ENCODE assay signal across 22 cellular contexts in genomic region chr6:139166238-139166955, GRCh38. TPM values are rescaled to one million over a fixed set of nuclear protein-coding genes. Genes with fewer than 3 reads are reported as not detected.
A peak's percentile ranks its signal among the peaks of the same experiment; 100 is the strongest.
DNase-seq lines count a peak whose midpoint lies in the region; ATAC-seq lines count a peak whose summit lies in the region.
"Had no signal": no experiment of that assay in that cellular context is flagged by ENCODE, and none has a peak within 500 bp of the region (broad histone marks: within the 10 kb centered on the region; RNA-seq: fewer than 3 reads in every experiment).

No MANE protein-coding gene starts in this region.

- H3K4me1 Mint-ChIP-seq in activated T-cell treated with anti-CD3 and anti-CD28 coated beads, Interleukin-2, amount 50 U/mL, for 72 hours (ENCODE audit: low read depth) = peaks cover 85% of the 10 kb centered on the region
- H3K4me1 Mint-ChIP-seq in IgD-negative memory B cell (peaks cover 54 to 71% (median 70%) of the 10 kb centered on the region in 3 donors), memory B cell (peaks cover 55% of the 10 kb centered on the region)
- peaks cover 83% of the 10 kb centered on the region for H3K4me1 Mint-ChIP-seq in stimulated activated memory B cell treated with anti-CD40 and anti-IgM and Interleukin-4, amounts not matched to agents 10 μg/mL and 1 μg/mL and 100 μg/mL, for 72 hours

- H3K36me3 Mint-ChIP-seq in activated T-cell treated with anti-CD3 and anti-CD28 coated beads, Interleukin-2, amount 50 U/mL, for 72 hours (ENCODE audit: insufficient read depth in 2 of 2) = peaks cover 14 to 47% of the 10 kb centered on the region in 2 donors
- H3K36me3 Mint-ChIP-seq in IgD-negative memory B cell (peaks cover 9% of the 10 kb centered on the region), memory B cell (peaks cover 38% of the 10 kb centered on the region)
- H3K36me3 Mint-ChIP-seq in stimulated activated memory B cell treated with anti-CD40 and anti-IgM and Interleukin-4, amounts not matched to agents 10 μg/mL and 1 μg/mL and 100 μg/mL, for 72 hours = peaks cover 60% of the 10 kb centered on the region

- H3K4me3 Mint-ChIP-seq in activated T-cell treated with anti-CD3 and anti-CD28 coated beads, Interleukin-2, amount 50 U/mL, for 72 hours = no peak overlapping the region
- H3K4me3 Mint-ChIP-seq in IgD-negative memory B cell (no peak overlapping the region), memory B cell (no peak overlapping the region)
- no peak overlapping the region for H3K4me3 Mint-ChIP-seq in stimulated activated memory B cell treated with anti-CD40 and anti-IgM and Interleukin-4, amounts not matched to agents 10 μg/mL and 1 μg/mL and 100 μg/mL, for 72 hours
- H3K4me3 Mint-ChIP-seq: GM23338 had no signal

- peak overlapping the region; percentile 86 for H3K27ac Mint-ChIP-seq in activated T-cell treated with anti-CD3 and anti-CD28 coated beads, Interleukin-2, amount 50 U/mL, for 72 hours
- H3K27ac Mint-ChIP-seq in IgD-negative memory B cell (peak overlapping the region in 2 of 3 donors; percentile 17 to 71), memory B cell (peak overlapping the region; percentile 91)
- H3K27ac Mint-ChIP-seq in stimulated activated memory B cell treated with anti-CD40 and anti-IgM and Interleukin-4, amounts not matched to agents 10 μg/mL and 1 μg/mL and 100 μg/mL, for 72 hours = peak overlapping the region; percentile 20
- H3K27ac Mint-ChIP-seq: GM23338 had no signal

- H3K9me3 Mint-ChIP-seq in activated T-cell treated with anti-CD3 and anti-CD28 coated beads, Interleukin-2, amount 50 U/mL, for 72 hours = peaks cover 0 to 1% of the 10 kb centered on the region in 2 donors
- H3K9me3 Mint-ChIP-seq in IgD-negative memory B cell (no peaks in the 10 kb centered on the region), memory B cell (no peaks in the 10 kb centered on the region)
- no peaks in the 10 kb centered on the region for H3K9me3 Mint-ChIP-seq in stimulated activated memory B cell treated with anti-CD40 and anti-IgM and Interleukin-4, amounts not matched to agents 10 μg/mL and 1 μg/mL and 100 μg/mL, for 72 hours
- H3K9me3 Mint-ChIP-seq: CD4-positive, alpha-beta T cell; GM23338 had no signal

- no peak for DNase-seq in activated T-cell treated with anti-CD3 and anti-CD28 coated beads, Interleukin-2, amount 50 U/mL, for 72 hours
- DNase-seq in activated T-cell treated with anti-CD3 and anti-CD28 coated beads for 4 hours = no peak
- DNase-seq in memory B cell (ENCODE audit: low spot score in 2 of 2) = no peak
- no peak for DNase-seq in epidermal melanocyte (ENCODE audit: insufficient read length, low spot score)
- DNase-seq in activated CD8-positive, alpha-beta memory T cell treated with anti-CD3 and anti-CD28 coated beads, Interleukin-2, amount 50 U/mL, for 48 hours = no peak
- DNase-seq: Calu3; CD4-positive, alpha-beta T cell; DMS53; EL; KG1; MV-4-11; NCI-H187; NCI-H2107; NCI-H510A; NCI-H748 treated with DMSO at 0.1 percent for 48 hours; NK-92 treated with Interleukin-12 subunit alpha and Interleukin-12 subunit beta, amount 100 ng/mL, for 24 hours had no signal

- H3K27me3 Mint-ChIP-seq in activated T-cell treated with anti-CD3 and anti-CD28 coated beads, Interleukin-2, amount 50 U/mL, for 72 hours (ENCODE audit: low read depth) = no peaks in the 10 kb centered on the region
- H3K27me3 Mint-ChIP-seq in IgD-negative memory B cell (no peaks in the 10 kb centered on the region), memory B cell (no peaks in the 10 kb centered on the region)
- no peaks in the 10 kb centered on the region for H3K27me3 Mint-ChIP-seq in stimulated activated memory B cell treated with anti-CD40 and anti-IgM and Interleukin-4, amounts not matched to agents 10 μg/mL and 1 μg/mL and 100 μg/mL, for 72 hours
- H3K27me3 Mint-ChIP-seq: CD4-positive, alpha-beta T cell had no signal

- no peak for ATAC-seq in activated T-cell treated with anti-CD3 and anti-CD28 coated beads, Interleukin-2, amount 50 U/mL, for 72 hours (replicated peaks in 1 of 2)
- no peak for ATAC-seq in memory B cell (ENCODE audit: low read depth)
- no peak for ATAC-seq in stimulated activated memory B cell treated with anti-CD40 and anti-IgM and Interleukin-4, amounts not matched to agents 10 μg/mL and 1 μg/mL and 100 μg/mL, for 72 hours
- ATAC-seq: A549, GM23338, HCT116, Right ventricle myocardium inferior had no signal

RNA-seq across cellular contexts. Expression of gene HECA, which starts 31.5 kb away (rescaled TPM):
- total RNA-seq in activated T-cell treated with anti-CD3 and anti-CD28 coated beads, Interleukin-2, amount 50 U/mL, for 72 hours = 10 to 100 TPM; 77.6 to 89.7 TPM
- 5.1 TPM for polyA plus RNA-seq in IgD-negative memory B cell

Comparison
In these comparisons a context has a peak if more than half of its experiments do, and no peak if none do; other contexts are left out.
1. H3K27ac Mint-ChIP-seq: peak in every context shown above with its lines; median percentile 91 in memory B cell; 86 in activated T-cell treated with anti-CD3 and anti-CD28 coated beads, Interleukin-2, amount 50 U/mL, for 72 hours; 44 in IgD-negative memory B cell; 20 in stimulated activated memory B cell treated with anti-CD40 and anti-IgM and Interleukin-4, amounts not matched to agents 10 μg/mL and 1 μg/mL and 100 μg/mL, for 72 hours.